21 cellular contexts compared by ENCODE assay signal in the genomic region with DNA sequence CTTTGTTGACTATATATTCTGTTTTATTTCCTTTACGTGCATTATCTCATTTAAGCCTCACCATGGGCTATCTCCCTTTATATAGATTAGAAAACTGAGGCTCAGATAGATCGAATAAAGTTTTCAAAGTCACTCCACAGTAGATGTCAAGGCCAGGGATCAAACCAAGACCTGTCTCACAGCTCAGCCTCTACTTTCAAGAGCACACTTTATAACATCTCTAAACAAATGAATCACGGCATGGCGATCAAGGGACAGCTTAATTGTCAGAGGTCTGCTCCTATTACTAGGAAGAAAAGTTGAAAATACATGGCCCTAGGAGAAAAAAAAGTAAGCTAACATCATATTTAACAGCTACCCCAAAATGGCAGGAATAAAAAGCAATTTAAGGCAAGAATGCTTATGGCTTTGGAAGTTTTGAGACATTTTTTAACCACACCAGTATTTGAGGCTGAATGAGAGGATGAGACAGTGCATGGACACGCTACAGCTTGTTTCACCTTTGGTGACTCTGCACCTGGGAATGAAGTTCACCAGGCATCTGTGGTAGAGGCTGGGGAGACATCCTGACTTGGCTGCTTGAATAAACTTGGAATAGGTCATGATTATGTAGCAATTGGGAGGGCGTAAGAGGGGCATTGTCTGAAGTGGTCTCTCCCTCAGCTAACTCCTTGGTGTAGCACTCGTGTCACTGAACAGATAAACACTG.
DNase-seq lines count a peak whose midpoint lies in the region; ATAC-seq and TF ChIP-seq lines count a peak whose summit lies in the region.
"Had no signal": no experiment of that assay in that cellular context is flagged by ENCODE, and none has a peak within 500 bp of the region (broad histone marks: within the 10 kb centered on the region; RNA-seq: fewer than 3 reads in every experiment).

No MANE protein-coding gene starts in this region.

- H3K23ac ChIP-seq in mesendoderm (ENCODE audit: low read length), result no peak overlapping the region

- H3K4me1 Mint-ChIP-seq in MCF 10A (ENCODE audit: insufficient read depth, unreplicated experiment) (peaks cover 12% of the 10 kb centered on the region), HFFc6 (ENCODE audit: low read depth) (peaks cover 12% of the 10 kb centered on the region)

- H3K4me3 ChIP-seq in mesendoderm (ENCODE audit: low read length), result no peak overlapping the region

- CTCF ChIA-PET in MCF 10A (lab: Yijun Ruan, JAX), result interaction anchor here (0.5 to 2.8 kb wide), 12 partner anchors 9 to 1222 kb away, joined by 3 to 12 read pairs (median 3); no protein-coding TSS in a partner anchor

- H3K18ac ChIP-seq in mesendoderm (ENCODE audit: low read length), result no peak overlapping the region

- no peak overlapping the region for H2BK120ac ChIP-seq in mesendoderm (ENCODE audit: low read depth, low read length)

- peaks cover 5% of the 10 kb centered on the region for H3K4me1 ChIP-seq in mesendoderm (ENCODE audit: control insufficient read depth, low read depth, low read length)

- H3K79me1 ChIP-seq in mesendoderm (ENCODE audit: low read length), result no peaks in the 10 kb centered on the region

- no peaks in the 10 kb centered on the region for H3K79me2 ChIP-seq in mesendoderm (ENCODE audit: control insufficient read depth, insufficient read depth, low read length)

- peak overlapping the region; percentile 22 for H2BK5ac ChIP-seq in mesendoderm (ENCODE audit: low read length)

- no peak for TF ChIP-seq CTCF in MCF 10A (IDR thresholded peaks at IDR 0.05; ENCODE audit: unreplicated experiment)
- TF ChIP-seq CTCF in HFFc6 (IDR thresholded peaks at IDR 0.05), result no peak

- no peak overlapping the region for H3K4me3 Mint-ChIP-seq in MCF 10A (ENCODE audit: unreplicated experiment)
- no peak overlapping the region for H3K4me3 Mint-ChIP-seq in HFFc6
- H3K4me3 Mint-ChIP-seq: CD8-positive, alpha-beta T cell; H9 had no signal

- no peak overlapping the region for H2BK15ac ChIP-seq in mesendoderm (replicated peaks; ENCODE audit: low read depth)

- no peak overlapping the region for H3K27ac ChIP-seq in mesendoderm (ENCODE audit: low read depth, low read length)
- H3K27ac ChIP-seq: HL-60 had no signal

- ATAC-seq in esophagus mucosa, result peak; percentile 96
- no peak for ATAC-seq in GM19467 (IDR thresholded peaks at IDR 0.05; ENCODE audit: unreplicated experiment)
- ATAC-seq: CD8-positive, alpha-beta T cell had no signal

- BruUV-seq in MCF 10A (replicated peaks; lab: Mats Ljungman, UMichigan), result no TSS peak

- peak; percentile 85 for DNase-seq in HPDE6-E6E7 (ENCODE audit: extremely low spot score)
- DNase-seq in MCF 10A (ENCODE audit: unreplicated experiment), result peak; percentile 69
- no peak for DNase-seq in mesendoderm
- no peak for DNase-seq in GDM1 (lab: John Stamatoyannopoulos, UW)
- no peak for DNase-seq in HFFc6
- DNase-seq in HCEC 1CT, result no peak
- DNase-seq: 8988T; C1 segment of cervical spinal cord; CD8-positive, alpha-beta T cell; H9; KG1; NCI-H1105; NCI-H146; NCI-H2029; NCI-H446; NCI-H526; OCI-M1; SHP77 had no signal

- POLR2A ChIA-PET in MCF 10A (lab: Yijun Ruan, JAX), result interaction anchor here (0.5 to 3.0 kb wide), 10 partner anchors 10 to 151 kb away, joined by 3 to 23 read pairs (median 4); no protein-coding TSS in a partner anchor

- H2AK5ac ChIP-seq in mesendoderm (ENCODE audit: low read length), result no peak overlapping the region

- H3K4me2 ChIP-seq in mesendoderm (ENCODE audit: low read length), result no peak overlapping the region

- no peaks in the 10 kb centered on the region for H3K36me3 ChIP-seq in mesendoderm (ENCODE audit: control insufficient read depth, insufficient read depth, low read length)

- no CpG with 5 or more reads among the region's 7 CpGs for WGBS in mesendoderm (ENCODE audit: extremely low coverage, insufficient coverage, low lambda C conversion rate)

- H3K27me3 Mint-ChIP-seq in MCF 10A (ENCODE audit: insufficient read depth, unreplicated experiment) (no peaks in the 10 kb centered on the region), HFFc6 (ENCODE audit: insufficient read depth) (no peaks in the 10 kb centered on the region; the same call in 1 of the 2 replicates)

- H4K8ac ChIP-seq in mesendoderm (ENCODE audit: low read depth, low read length), result no peak overlapping the region

- H3K56ac ChIP-seq in mesendoderm (ENCODE audit: low read length), result no peak overlapping the region

- H3K4ac ChIP-seq in mesendoderm (ENCODE audit: low read depth, low read length), result no peak overlapping the region

- H3K27ac Mint-ChIP-seq in MCF 10A (ENCODE audit: low read depth, unreplicated experiment), result peak overlapping the region; percentile 69
- H3K27ac Mint-ChIP-seq in HFFc6, result no peak overlapping the region
- H3K27ac Mint-ChIP-seq: CD8-positive, alpha-beta T cell; H9 had no signal

- no peak overlapping the region for H4K5ac ChIP-seq in mesendoderm (ENCODE audit: low read length)

- H3K9me3 Mint-ChIP-seq in MCF 10A (ENCODE audit: unreplicated experiment) (no peaks in the 10 kb centered on the region), HFFc6 (no peaks in the 10 kb centered on the region)
- H3K9me3 Mint-ChIP-seq: CD8-positive, alpha-beta T cell; H9 had no signal

- no peaks in the 10 kb centered on the region for H3K27me3 ChIP-seq in mesendoderm (ENCODE audit: insufficient read depth, low read length, poor library complexity)

- H3K36me3 Mint-ChIP-seq in MCF 10A (ENCODE audit: insufficient read depth, unreplicated experiment) (no peaks in the 10 kb centered on the region), HFFc6 (ENCODE audit: low read depth) (no peaks in the 10 kb centered on the region)
- H3K36me3 Mint-ChIP-seq: CD8-positive, alpha-beta T cell had no signal

- intact Hi-C loops in MCF 10A (cut with micrococcal nuclease), result no loop called here

- H3K9ac ChIP-seq in mesendoderm (ENCODE audit: low read length), result no peak overlapping the region

Comparison
In these comparisons a context has a peak if more than half of its experiments do, and no peak if none do; other contexts are left out.
1. DNase-seq: peak in HPDE6-E6E7 (single experiment) and MCF 10A (single experiment); none in mesendoderm (single experiment), GDM1 (single experiment), HFFc6 (single experiment) and HCEC 1CT (single experiment).